Comparison of ENCODE assay signal across 9 cellular contexts in the genomic region with DNA sequence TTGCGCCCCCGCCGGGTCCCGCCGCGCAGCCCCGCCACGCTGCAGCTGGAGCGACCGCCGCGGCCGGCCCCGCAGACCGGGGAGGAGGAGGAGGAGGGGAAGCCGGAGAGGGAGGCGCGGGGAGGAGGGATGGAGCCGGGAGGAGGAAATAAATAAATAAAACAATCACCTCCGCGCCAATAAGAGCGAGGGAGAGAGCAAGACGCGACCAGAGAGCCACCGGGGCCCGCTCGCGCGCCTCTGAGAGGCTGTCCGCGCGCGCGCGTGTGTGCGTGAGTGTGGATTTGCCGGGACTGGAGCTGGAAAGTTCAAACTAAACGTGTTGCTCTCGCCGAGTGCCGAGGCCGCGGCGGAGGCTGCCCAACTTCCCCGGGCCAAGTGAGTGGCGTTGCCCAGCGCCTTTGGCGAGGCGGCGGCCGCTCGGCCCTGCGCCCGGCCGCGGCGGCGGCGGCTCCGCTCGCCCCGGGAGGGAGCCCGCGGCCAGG.
DNase-seq lines count a peak whose midpoint lies in the region; ATAC-seq, FAIRE-seq and TF ChIP-seq lines count a peak whose summit lies in the region.
"Had no signal": no experiment of that assay in that cellular context is flagged by ENCODE, and none has a peak within 500 bp of the region (broad histone marks: within the 10 kb centered on the region; RNA-seq: fewer than 3 reads in every experiment).

No MANE protein-coding gene starts in this region.

- SMC1A ChIA-PET in GM12878 (lab: Charles Lee; ENCODE audit: uncharacterized antibody, unreplicated experiment) = no interaction called here

- H3K27me3 ChIP-seq in GM12878 (replicated peaks in 1 of 2; ENCODE audit: control insufficient read depth in 2 of 2, insufficient read depth in 2 of 2, low read length in 1 of 2) (peaks cover 5 to 8% of the 10 kb centered on the region in 2 experiments; a peak in 3 of 4 replicates), iPS-20b (ENCODE audit: insufficient read depth, low read length) (peaks cover 51% of the 10 kb centered on the region)
- H3K27me3 ChIP-seq in effector memory CD4-positive, alpha-beta T cell (replicated peaks; ENCODE audit: control insufficient read depth, insufficient read depth, low read length, poor library complexity, severe bottlenecking) = no peaks in the 10 kb centered on the region

- H3K4me2 ChIP-seq in GM12878 (ENCODE audit: control insufficient read depth, insufficient read depth) = peak overlapping the region; percentile 84

- intact Hi-C loops in GM12878 (cut with micrococcal nuclease; ENCODE audit: unreplicated experiment) = no loop called here

- H3K4me3 ChIP-seq in GM12878 (peak overlapping the region; percentile 55; the same call in 1 of the 2 replicates), iPS-20b (ENCODE audit: low read length) (peak overlapping the region; percentile 88), skin epidermis (peak overlapping the region in 6 of 7 experiments; percentile 17 to 45 (median 33))
- H3K4me3 ChIP-seq in effector memory CD4-positive, alpha-beta T cell (ENCODE audit: insufficient read depth, low read depth, low read length, poor library complexity, severe bottlenecking) = no peak overlapping the region

- ATAC-seq in GM21786 (IDR thresholded peaks at IDR 0.05; ENCODE audit: unreplicated experiment) = peak; percentile 23
- ATAC-seq in GM12878 = peak; percentile 52
- ATAC-seq: Panc1 had no signal

- no peaks in the 10 kb centered on the region for H3K9me3 ChIP-seq in GM12878 (replicated peaks; ENCODE audit: control insufficient read depth, insufficient read depth, low read length)
- H3K9me3 ChIP-seq in iPS-20b (ENCODE audit: insufficient read depth, low read depth, low read length) = no peaks in the 10 kb centered on the region
- no peaks in the 10 kb centered on the region for H3K9me3 ChIP-seq in effector memory CD4-positive, alpha-beta T cell (ENCODE audit: control insufficient read depth, low read length)

- no peak for TF ChIP-seq POLR2A in GM12878 (IDR thresholded peaks at IDR 0.05; ENCODE audit: low read depth, low read length)

- peak overlapping the region; percentile 47; the same call in 1 of the 2 replicates for H2AFZ ChIP-seq in GM12878 (ENCODE audit: control insufficient read depth, low read depth, low read length)

- H3K27ac ChIP-seq in GM12878 (ENCODE audit: control insufficient read depth, insufficient read depth) (no peak overlapping the region), iPS-20b (ENCODE audit: low read length) (no peak overlapping the region), skin epidermis (no peak overlapping the region)
- no peak overlapping the region for H3K27ac ChIP-seq in effector memory CD4-positive, alpha-beta T cell (ENCODE audit: insufficient read depth, low read length, poor library complexity, severe bottlenecking)

- TF ChIP-seq RAD21 in GM12878 (IDR thresholded peaks at IDR 0.05; ENCODE audit: insufficient read depth, low read depth, low read length) = no peak

- BruUV-seq in GM12878 (replicated peaks; lab: Mats Ljungman, UMichigan) = no TSS peak

- POLR2A ChIA-PET in GM12878 (lab: Charles Lee) = no interaction called here

- WGBS in GM12878 (ENCODE audit: insufficient coverage, insufficient replicate concordance, low lambda C conversion rate, missing lambda C conversion rate) = 11% methylated on average over 26 of the region's 64 CpGs

- TF ChIP-seq EP300 in GM12878 (IDR thresholded peaks at IDR 0.05; ENCODE audit: borderline replicate concordance in 1 of 2, control insufficient read depth in 1 of 2, low read depth in 2 of 2, low read length in 2 of 2) = no peak

- RAD21 ChIA-PET in GM12878 (lab: Charles Lee; ENCODE audit: unreplicated experiment) = no interaction called here

- H3K9ac ChIP-seq in GM12878 (ENCODE audit: control insufficient read depth, insufficient read depth, low read length) (peak overlapping the region; percentile 10; the same call in 1 of the 2 replicates), iPS-20b (ENCODE audit: low read depth, low read length) (no peak overlapping the region; the same call in 1 of the 2 replicates)

- no peak for TF ChIP-seq CTCF in GM12878 (IDR thresholded peaks at IDR 0.05 in 2 of 3, conservative IDR thresholded peaks at IDR 0.05 in 1 of 3; ENCODE audit: control insufficient read depth in 2 of 3, extremely low read depth in 1 of 3, insufficient read depth in 1 of 3, low read depth in 3 of 3, low read length in 3 of 3)

- H3K4me1 ChIP-seq in GM12878 (ENCODE audit: control insufficient read depth, insufficient read depth, low read length) (no peaks in the 10 kb centered on the region), iPS-20b (ENCODE audit: insufficient read depth, low read length) (no peaks in the 10 kb centered on the region; the same call in 1 of the 2 replicates)
- H3K4me1 ChIP-seq in effector memory CD4-positive, alpha-beta T cell (ENCODE audit: control insufficient read depth, insufficient read depth, low read length, poor library complexity, severe bottlenecking) = no peaks in the 10 kb centered on the region

- H3K36me3 ChIP-seq in GM12878 (ENCODE audit: control insufficient read depth in 2 of 2, insufficient read depth in 2 of 2, low read length in 1 of 2) (no peaks in the 10 kb centered on the region), iPS-20b (ENCODE audit: insufficient read depth, low read depth, low read length) (no peaks in the 10 kb centered on the region)
- H3K36me3 ChIP-seq in effector memory CD4-positive, alpha-beta T cell (ENCODE audit: control insufficient read depth, insufficient read depth, low read length) = no peaks in the 10 kb centered on the region

- H3K79me2 ChIP-seq in GM12878 (ENCODE audit: control insufficient read depth, insufficient read depth, low read length) = no peaks in the 10 kb centered on the region

- CTCF ChIA-PET in GM12878 (lab: Yijun Ruan, JAX) = no interaction called here

- DNase-seq in Caki2 (ENCODE audit: low read depth) (peak; percentile 63), NCI-H146 treated with DMSO at 0.1 percent for 48 hours (lab: John Stamatoyannopoulos, UW; ENCODE audit: unreplicated experiment) (peak; percentile 38), GM12878 (ENCODE audit: low read depth, low spot score) (no peak), NCI-H1048 (lab: John Stamatoyannopoulos, UW) (no peak)
- no peak for DNase-seq in effector memory CD4-positive, alpha-beta T cell

- H4K20me1 ChIP-seq in GM12878 (ENCODE audit: control insufficient read depth, insufficient read depth) = no peaks in the 10 kb centered on the region

- FAIRE-seq in GM12878 (lab: Jason Lieb, UNC) = no peak

- in situ Hi-C loops in Caki2 (cut with HindIII; ENCODE audit: low pct_unique_long_range_greater_than_20kb, low sequenced_read_pairs) = no loop called here
- in situ Hi-C loops in GM12878 (cut with MboI) = no loop called here

TF ChIP-seq in GM12878, 131 proteins besides CTCF, POLR2A, EP300 and RAD21 (continues in another document):
- TF ChIP-seq CHD2 (IDR thresholded peaks at IDR 0.05; ENCODE audit: borderline replicate concordance, low read depth, low read length) = no peak
- TF ChIP-seq RBBP5 (conservative IDR thresholded peaks at IDR 0.05) = no peak
- TF ChIP-seq BACH1 (IDR thresholded peaks at IDR 0.05; ENCODE audit: borderline replicate concordance) = no peak
- TF ChIP-seq KDM1A (IDR thresholded peaks at IDR 0.05; ENCODE audit: borderline replicate concordance) = no peak
- no peak for TF ChIP-seq JUNB (IDR thresholded peaks at IDR 0.05)
- TF ChIP-seq ESRRA (IDR thresholded peaks at IDR 0.05; ENCODE audit: low read length) = no peak
- no peak for TF ChIP-seq ZNF207 (IDR thresholded peaks at IDR 0.05; ENCODE audit: borderline replicate concordance)
- TF ChIP-seq, protein P1, sequence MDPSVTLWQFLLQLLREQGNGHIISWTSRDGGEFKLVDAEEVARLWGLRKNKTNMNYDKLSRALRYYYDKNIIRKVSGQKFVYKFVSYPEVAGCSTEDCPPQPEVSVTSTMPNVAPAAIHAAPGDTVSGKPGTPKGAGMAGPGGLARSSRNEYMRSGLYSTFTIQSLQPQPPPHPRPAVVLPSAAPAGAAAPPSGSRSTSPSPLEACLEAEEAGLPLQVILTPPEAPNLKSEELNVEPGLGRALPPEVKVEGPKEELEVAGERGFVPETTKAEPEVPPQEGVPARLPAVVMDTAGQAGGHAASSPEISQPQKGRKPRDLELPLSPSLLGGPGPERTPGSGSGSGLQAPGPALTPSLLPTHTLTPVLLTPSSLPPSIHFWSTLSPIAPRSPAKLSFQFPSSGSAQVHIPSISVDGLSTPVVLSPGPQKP (IDR thresholded peaks at IDR 0.05; ENCODE audit: low read depth, low read length) = no peak
- TF ChIP-seq, protein P2, sequence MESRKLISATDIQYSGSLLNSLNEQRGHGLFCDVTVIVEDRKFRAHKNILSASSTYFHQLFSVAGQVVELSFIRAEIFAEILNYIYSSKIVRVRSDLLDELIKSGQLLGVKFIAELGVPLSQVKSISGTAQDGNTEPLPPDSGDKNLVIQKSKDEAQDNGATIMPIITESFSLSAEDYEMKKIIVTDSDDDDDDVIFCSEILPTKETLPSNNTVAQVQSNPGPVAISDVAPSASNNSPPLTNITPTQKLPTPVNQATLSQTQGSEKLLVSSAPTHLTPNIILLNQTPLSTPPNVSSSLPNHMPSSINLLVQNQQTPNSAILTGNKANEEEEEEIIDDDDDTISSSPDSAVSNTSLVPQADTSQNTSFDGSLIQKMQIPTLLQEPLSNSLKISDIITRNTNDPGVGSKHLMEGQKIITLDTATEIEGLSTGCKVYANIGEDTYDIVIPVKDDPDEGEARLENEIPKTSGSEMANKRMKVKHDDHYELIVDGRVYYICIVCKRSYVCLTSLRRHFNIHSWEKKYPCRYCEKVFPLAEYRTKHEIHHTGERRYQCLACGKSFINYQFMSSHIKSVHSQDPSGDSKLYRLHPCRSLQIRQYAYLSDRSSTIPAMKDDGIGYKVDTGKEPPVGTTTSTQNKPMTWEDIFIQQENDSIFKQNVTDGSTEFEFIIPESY (IDR thresholded peaks at IDR 0.05) = no peak
- TF ChIP-seq TCF3 (IDR thresholded peaks at IDR 0.05; ENCODE audit: borderline replicate concordance, insufficient read depth, low read depth, low read length) = no peak
- TF ChIP-seq CHD4 (IDR thresholded peaks at IDR 0.05) = no peak
- TF ChIP-seq, protein P3, sequence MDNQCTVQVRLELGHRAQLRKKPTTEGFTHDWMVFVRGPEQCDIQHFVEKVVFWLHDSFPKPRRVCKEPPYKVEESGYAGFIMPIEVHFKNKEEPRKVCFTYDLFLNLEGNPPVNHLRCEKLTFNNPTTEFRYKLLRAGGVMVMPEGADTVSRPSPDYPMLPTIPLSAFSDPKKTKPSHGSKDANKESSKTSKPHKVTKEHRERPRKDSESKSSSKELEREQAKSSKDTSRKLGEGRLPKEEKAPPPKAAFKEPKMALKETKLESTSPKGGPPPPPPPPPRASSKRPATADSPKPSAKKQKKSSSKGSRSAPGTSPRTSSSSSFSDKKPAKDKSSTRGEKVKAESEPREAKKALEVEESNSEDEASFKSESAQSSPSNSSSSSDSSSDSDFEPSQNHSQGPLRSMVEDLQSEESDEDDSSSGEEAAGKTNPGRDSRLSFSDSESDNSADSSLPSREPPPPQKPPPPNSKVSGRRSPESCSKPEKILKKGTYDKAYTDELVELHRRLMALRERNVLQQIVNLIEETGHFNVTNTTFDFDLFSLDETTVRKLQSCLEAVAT (IDR thresholded peaks at IDR 0.05) = no peak
- TF ChIP-seq ASH2L (IDR thresholded peaks at IDR 0.05; ENCODE audit: borderline replicate concordance, low read depth) = no peak

Comparison
In these comparisons a context has a peak if more than half of its experiments do, and no peak if none do; other contexts are left out.
1. DNase-seq: peak in Caki2 (single experiment) and NCI-H146 treated with DMSO at 0.1 percent for 48 hours (single experiment); none in GM12878 (single experiment), effector memory CD4-positive, alpha-beta T cell (0 of 3) and NCI-H1048 (single experiment).